8 cellular contexts compared by ENCODE assay signal in genomic region chr12:81668475-81668874, GRCh38.
DNase-seq lines count a peak whose midpoint lies in the region; ATAC-seq and TF ChIP-seq lines count a peak whose summit lies in the region.

No MANE protein-coding gene starts in this region.

- TF ChIP-seq POLR2A in tibial nerve (IDR thresholded peaks at IDR 0.05) (no peak), sigmoid colon (IDR thresholded peaks at IDR 0.05) (no peak)

- peak overlapping the region; percentile 57 for H3K4me2 ChIP-seq in OCI-LY3 (ENCODE audit: low read length)

- H3K4me3 ChIP-seq in OCI-LY3 (ENCODE audit: low read length) (0 out of 2 replicates have a peak overlapping the region, but pooled peaks have one; percentile 9), tibial nerve (no peak overlapping the region), sigmoid colon (no peak overlapping the region)
- no peak overlapping the region for H3K4me3 ChIP-seq in CD8-positive, alpha-beta memory T cell (ENCODE audit: low read length)

- no peaks in the 10 kb centered on the region for H3K27me3 Mint-ChIP-seq in CD8-positive, alpha-beta memory T cell

- H3K27me3 ChIP-seq in OCI-LY3 (ENCODE audit: low read depth, low read length) (no peaks in the 10 kb centered on the region), tibial nerve (no peaks in the 10 kb centered on the region), sigmoid colon (no peaks in the 10 kb centered on the region)
- no peaks in the 10 kb centered on the region for H3K27me3 ChIP-seq in CD8-positive, alpha-beta memory T cell (ENCODE audit: insufficient read depth, low read length, poor library complexity, severe bottlenecking)

- H3K27ac Mint-ChIP-seq in CD8-positive, alpha-beta memory T cell, result no peak overlapping the region

- no peaks in the 10 kb centered on the region for H3K36me3 Mint-ChIP-seq in CD8-positive, alpha-beta memory T cell

- intact Hi-C loops in sigmoid colon (cut with DNase I), result no loop called here

- H3K4me1 ChIP-seq in OCI-LY3 (ENCODE audit: low read length), result peaks cover 17% of the 10 kb centered on the region
- H3K4me1 ChIP-seq in tibial nerve, result no peaks in the 10 kb centered on the region
- H3K4me1 ChIP-seq in CD8-positive, alpha-beta memory T cell (ENCODE audit: insufficient read depth, low read length), result no peaks in the 10 kb centered on the region
- H3K4me1 ChIP-seq in sigmoid colon, result no peaks in the 10 kb centered on the region

- H2AFZ ChIP-seq in OCI-LY3 (ENCODE audit: low read depth, low read length), result no peak overlapping the region

- H3K4me1 Mint-ChIP-seq in CD8-positive, alpha-beta memory T cell, result no peaks in the 10 kb centered on the region

- H3K27ac ChIP-seq in OCI-LY3 (ENCODE audit: low read length) (no peak overlapping the region), tibial nerve (no peak overlapping the region), sigmoid colon (no peak overlapping the region)
- H3K27ac ChIP-seq in CD8-positive, alpha-beta memory T cell (ENCODE audit: low read depth, low read length), result no peak overlapping the region

- H3K9ac ChIP-seq in OCI-LY3 (ENCODE audit: low read length), result no peak overlapping the region

- CTCF ChIA-PET in CD8-positive, alpha-beta memory T cell (lab: Charles Lee), result no interaction called here

- ATAC-seq in HG02884 (IDR thresholded peaks at IDR 0.05; ENCODE audit: unreplicated experiment), result peak; percentile 88

- H3K9me3 ChIP-seq in OCI-LY3 (ENCODE audit: insufficient read depth, low read length), result no peaks in the 10 kb centered on the region
- peaks cover 0 to 4% (median 0%) of the 10 kb centered on the region in 4 donors for H3K9me3 ChIP-seq in tibial nerve
- no peaks in the 10 kb centered on the region for H3K9me3 ChIP-seq in CD8-positive, alpha-beta memory T cell (ENCODE audit: low read length)
- H3K9me3 ChIP-seq in sigmoid colon, result no peaks in the 10 kb centered on the region

- TF ChIP-seq CTCF in OCI-LY3 (IDR thresholded peaks at IDR 0.05; ENCODE audit: low read depth, low read length), result no peak
- TF ChIP-seq CTCF in tibial nerve (IDR thresholded peaks at IDR 0.05), result no peak
- TF ChIP-seq CTCF in sigmoid colon (IDR thresholded peaks at IDR 0.05), result no peak

- DNase-seq in NCI-H2227 treated with DMSO at 0.1 percent for 48 hours (lab: John Stamatoyannopoulos, UW) (peak; percentile 18), NCI-H2227 (lab: John Stamatoyannopoulos, UW; ENCODE audit: unreplicated experiment) (no peak), iris pigment epithelial cell (ENCODE audit: low read depth) (peak; percentile 90), tibial nerve (ENCODE audit: low spot score in 2 of 2) (no peak), sigmoid colon (no peak)
- no peak for DNase-seq in CD8-positive, alpha-beta memory T cell

- TF ChIP-seq EP300 in tibial nerve (IDR thresholded peaks at IDR 0.05) (no peak), sigmoid colon (IDR thresholded peaks at IDR 0.05) (no peak)

- no peaks in the 10 kb centered on the region for H4K20me1 ChIP-seq in OCI-LY3 (ENCODE audit: insufficient read depth, low read length)

- peaks cover 0 to 2% (median 0%) of the 10 kb centered on the region in 5 donors for H3K9me3 Mint-ChIP-seq in CD8-positive, alpha-beta memory T cell

- H3K4me3 Mint-ChIP-seq in CD8-positive, alpha-beta memory T cell, result no peak overlapping the region

- H3K79me2 ChIP-seq in OCI-LY3 (ENCODE audit: low read length), result no peaks in the 10 kb centered on the region

- H3K36me3 ChIP-seq in OCI-LY3 (replicated peaks; ENCODE audit: low read depth, low read length) (no peaks in the 10 kb centered on the region), tibial nerve (no peaks in the 10 kb centered on the region), sigmoid colon (no peaks in the 10 kb centered on the region)
- H3K36me3 ChIP-seq in CD8-positive, alpha-beta memory T cell (ENCODE audit: insufficient read depth, low read length), result no peaks in the 10 kb centered on the region

- POLR2A ChIA-PET in CD8-positive, alpha-beta memory T cell (lab: Charles Lee), result no interaction called here

- 8 to 26% methylated on average over 1 of the region's 1 CpG for WGBS in tibial nerve, 2 donors
- WGBS in sigmoid colon, 2 donors, result 14 to 23% methylated on average over 1 of the region's 1 CpG

Comparison
In these comparisons a context has a peak if more than half of its experiments do, and no peak if none do; other contexts are left out.
1. DNase-seq: peak in NCI-H2227 treated with DMSO at 0.1 percent for 48 hours (single experiment) and iris pigment epithelial cell (single experiment); none in NCI-H2227 (single experiment), tibial nerve (0 of 2), CD8-positive, alpha-beta memory T cell (0 of 5) and sigmoid colon (single experiment).